21 cellular contexts compared by ENCODE assay signal in the genomic region with DNA sequence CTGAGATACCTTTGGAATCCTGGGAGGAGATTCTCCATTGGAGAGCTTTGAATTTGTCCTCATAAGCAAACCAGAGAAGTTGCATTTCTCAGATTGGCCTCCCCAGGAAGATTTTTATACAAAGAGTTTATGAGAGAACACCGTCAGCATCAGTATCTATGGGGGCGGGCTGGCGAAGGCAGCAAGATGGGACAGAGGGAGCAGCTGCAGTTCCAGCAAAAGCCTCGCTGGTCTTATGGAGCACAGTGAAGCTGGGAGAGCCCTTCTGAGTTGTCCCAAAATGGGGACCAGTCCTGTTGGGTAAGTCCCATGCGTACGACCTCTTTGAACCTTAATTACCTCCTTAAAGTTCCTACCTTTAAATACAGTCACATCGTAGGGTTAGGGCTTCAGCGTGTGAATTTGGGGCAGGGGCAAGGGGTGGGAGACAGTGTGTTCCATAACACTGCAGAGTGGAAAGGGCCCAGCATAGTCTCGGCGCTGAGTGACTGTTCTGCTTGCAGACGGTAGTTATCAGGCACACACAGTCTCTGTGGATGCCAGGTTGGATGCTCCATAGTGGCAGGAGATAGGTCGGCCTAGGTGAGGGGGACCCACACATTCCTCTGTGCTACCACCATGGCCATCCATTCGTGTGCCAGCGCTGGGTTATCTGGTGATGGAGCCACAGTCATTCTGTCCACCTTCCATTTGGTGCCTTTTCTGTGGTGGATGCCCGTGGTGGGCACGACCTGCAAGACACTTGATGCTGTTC.
"Had no signal": no experiment of that assay in that cellular context is flagged by ENCODE, and none has a peak within 500 bp of the region (broad histone marks: within the 10 kb centered on the region; RNA-seq: fewer than 3 reads in every experiment).

No MANE protein-coding gene starts in this region.

- H3K4me1 Mint-ChIP-seq: neural progenitor cell had no signal

- H3K27ac Mint-ChIP-seq: activated CD4-positive, alpha-beta memory T cell treated with anti-CD3 and anti-CD28 coated beads, Interleukin-2, amount 10 ng/mL, durations not matched to agents 7 days and 5 days; neural progenitor cell had no signal

- H3K4me3 Mint-ChIP-seq: activated CD4-positive, alpha-beta memory T cell treated with anti-CD3 and anti-CD28 coated beads, Interleukin-2, amount 10 ng/mL, durations not matched to agents 7 days and 5 days; activated naive CD8-positive, alpha-beta T cell; neural progenitor cell had no signal

- H3K4me1 ChIP-seq: ascending aorta, esophagus muscularis mucosa, neural progenitor cell, psoas muscle, upper lobe of right lung had no signal

- H3K4me2 ChIP-seq: neural progenitor cell, SK-N-SH had no signal

- H3K9me3 Mint-ChIP-seq: activated CD4-positive, alpha-beta memory T cell treated with anti-CD3 and anti-CD28 coated beads, Interleukin-2, amount 10 ng/mL, durations not matched to agents 7 days and 5 days; neural progenitor cell had no signal

- H3K27me3 ChIP-seq: adrenal gland, ascending aorta, esophagus muscularis mucosa, heart right ventricle, neural progenitor cell, upper lobe of right lung had no signal

- DNase-seq: activated CD4-positive, alpha-beta memory T cell treated with anti-CD3 and anti-CD28 coated beads, Interleukin-2, amount 10 ng/mL, durations not matched to agents 7 days and 5 days; activated CD4-positive, alpha-beta T cell treated with anti-CD3 and anti-CD28 coated beads for 4 hours; activated CD4-positive, CD25-positive, alpha-beta regulatory T cell; activated gamma-delta T cell treated with Interleukin-2 at 50 U/mL for 16 hours; adrenal gland; cerebellar nuclear complex; heart right ventricle; islet precursor cell; left cardiac atrium; mucosa of descending colon; psoas muscle; right cardiac atrium; SK-N-SH; stimulated activated CD4-positive, alpha-beta T cell treated with anti-CD3 and anti-CD28 coated beads, Interleukin-4, amount 100 ng/mL, for 24 hours; stimulated activated naive CD8-positive, alpha-beta T cell treated with anti-CD3 and anti-CD28 coated beads, Interleukin-15, Interleukin-2, amounts not matched to agents 100 U/mL and 50 U/mL, for 24 hours; upper lobe of right lung had no signal

- H2AFZ ChIP-seq: neural progenitor cell had no signal

- ATAC-seq: heart right ventricle; left cardiac atrium; mucosa of descending colon; stimulated activated naive CD8-positive, alpha-beta T cell treated with anti-CD3 and anti-CD28 coated beads, Interleukin-15, Interleukin-2, amounts not matched to agents 100 U/mL and 50 U/mL, for 24 hours; upper lobe of right lung had no signal

- H3K27ac ChIP-seq: adrenal gland, ascending aorta, coronary artery, esophagus muscularis mucosa, heart right ventricle, neural progenitor cell, psoas muscle, upper lobe of right lung had no signal

- H3K9me3 ChIP-seq: adrenal gland, ascending aorta, esophagus muscularis mucosa, heart right ventricle, mucosa of descending colon, psoas muscle, SK-N-SH, upper lobe of right lung had no signal

- H3K4me3 ChIP-seq: adrenal gland, ascending aorta, coronary artery, esophagus muscularis mucosa, heart right ventricle, mucosa of descending colon, neural progenitor cell, psoas muscle, upper lobe of right lung had no signal

- H3K27me3 Mint-ChIP-seq: activated CD4-positive, alpha-beta memory T cell treated with anti-CD3 and anti-CD28 coated beads, Interleukin-2, amount 10 ng/mL, durations not matched to agents 7 days and 5 days; activated naive CD8-positive, alpha-beta T cell had no signal
